12 cellular contexts compared by ENCODE assay signal in genomic region chr19:35168261-35168660, GRCh38. TPM values are rescaled to one million over a fixed set of nuclear protein-coding genes. Genes with fewer than 3 reads are reported as not detected.
DNase-seq lines count a peak whose midpoint lies in the region; ATAC-seq and TF ChIP-seq lines count a peak whose summit lies in the region.
"Had no signal": no experiment of that assay in that cellular context is flagged by ENCODE, and none has a peak within 500 bp of the region (broad histone marks: within the 10 kb centered on the region; RNA-seq: fewer than 3 reads in every experiment).

No MANE protein-coding gene starts in this region.

- dilution Hi-C loops in IMR-90 (cut with HindIII; ENCODE audit: low sequenced_read_pairs, unreplicated experiment): no loop called here

- H3K56ac ChIP-seq in IMR-90 (ENCODE audit: extremely low read depth, insufficient read depth, low read length): no peak overlapping the region

- H4K5ac ChIP-seq in IMR-90 (ENCODE audit: low read depth, low read length): no peak overlapping the region

- H3K4me3 Mint-ChIP-seq in CD8-positive, alpha-beta memory T cell: peak overlapping the region in 1 of 7 donors; percentile 13
- no peak overlapping the region for H3K4me3 Mint-ChIP-seq in activated CD8-positive, alpha-beta T cell treated with anti-CD3 and anti-CD28 coated beads, Interleukin-2, amount 10 ng/mL, durations not matched to agents 7 days and 5 days

- no peak overlapping the region for H2AK5ac ChIP-seq in IMR-90 (ENCODE audit: low read depth, low read length)
- peak overlapping the region; percentile 3 for H2AK5ac ChIP-seq in mesenchymal stem cell (ENCODE audit: low read length, severe bottlenecking)

- H3K36me3 Mint-ChIP-seq in CD8-positive, alpha-beta memory T cell: peaks cover 26 to 79% (median 28%) of the 10 kb centered on the region in 3 donors
- peaks cover 89% of the 10 kb centered on the region for H3K36me3 Mint-ChIP-seq in activated CD8-positive, alpha-beta T cell treated with anti-CD3 and anti-CD28 coated beads, Interleukin-2, amount 10 ng/mL, durations not matched to agents 7 days and 5 days (ENCODE audit: low read depth)

- peaks cover 8% of the 10 kb centered on the region for H3K9me3 ChIP-seq in CD8-positive, alpha-beta memory T cell (ENCODE audit: low read length)
- peaks cover 20% of the 10 kb centered on the region for H3K9me3 ChIP-seq in IMR-90 (ENCODE audit: control insufficient read depth, insufficient read depth, low read length)
- peaks cover 37% of the 10 kb centered on the region for H3K9me3 ChIP-seq in mesenchymal stem cell (ENCODE audit: control insufficient read depth, low read length)
- H3K9me3 ChIP-seq in osteoblast (ENCODE audit: low read depth, low read length): peaks cover 19% of the 10 kb centered on the region

- H3K4me1 ChIP-seq in CD8-positive, alpha-beta memory T cell (ENCODE audit: insufficient read depth, low read length): peaks cover 40% of the 10 kb centered on the region
- H3K4me1 ChIP-seq in IMR-90 (ENCODE audit: control insufficient read depth, insufficient read depth, low read length) (no peaks in the 10 kb centered on the region), mesenchymal stem cell (ENCODE audit: control insufficient read depth, insufficient read depth, low read depth, low read length) (peaks cover 17% of the 10 kb centered on the region), osteoblast (ENCODE audit: insufficient read depth, low read length) (no peaks in the 10 kb centered on the region)

- H4K8ac ChIP-seq in IMR-90 (ENCODE audit: low read depth in 2 of 2, low read length in 2 of 2) (no peak overlapping the region), mesenchymal stem cell (ENCODE audit: low read length) (no peak overlapping the region)

- H3K36me3 ChIP-seq in CD8-positive, alpha-beta memory T cell (ENCODE audit: insufficient read depth, low read length): peaks cover 47% of the 10 kb centered on the region
- peaks cover 35% of the 10 kb centered on the region for H3K36me3 ChIP-seq in IMR-90 (ENCODE audit: control insufficient read depth, insufficient read depth, low read length)
- H3K36me3 ChIP-seq in mesenchymal stem cell (ENCODE audit: control insufficient read depth in 1 of 2, insufficient read depth in 2 of 2, low read depth in 1 of 2, low read length in 2 of 2): peaks cover 34 to 75% of the 10 kb centered on the region in 2 experiments
- H3K36me3 ChIP-seq in osteoblast (ENCODE audit: insufficient read depth, low read length): peaks cover 43% of the 10 kb centered on the region

- no peaks in the 10 kb centered on the region for H3K79me2 ChIP-seq in osteoblast (ENCODE audit: insufficient read depth, low read length)

- H3K9me1 ChIP-seq in IMR-90 (ENCODE audit: insufficient read depth, low read length): no peaks in the 10 kb centered on the region

- WGBS in IMR-90 (ENCODE audit: extremely low coverage in 2 of 2, insufficient read length in 1 of 2), 2 experiments: 63% methylated on average over 1 of the region's 3 CpGs; no CpG with 5 or more reads in 1 of the 2 experiments
- 83% methylated on average over 2 of the region's 3 CpGs for WGBS in mesenchymal stem cell

- H3K4me3 ChIP-seq in CD8-positive, alpha-beta memory T cell (ENCODE audit: low read length): no peak overlapping the region
- H3K4me3 ChIP-seq in IMR-90 (ENCODE audit: insufficient read depth, low read depth, low read length) (no peak overlapping the region), mesenchymal stem cell (ENCODE audit: insufficient read depth in 1 of 2, low read depth in 1 of 2, low read length in 2 of 2) (no peak overlapping the region), osteoblast (ENCODE audit: insufficient read depth, low read length) (no peak overlapping the region)

- H3K27me3 ChIP-seq in CD8-positive, alpha-beta memory T cell (ENCODE audit: insufficient read depth, low read length, poor library complexity, severe bottlenecking): no peaks in the 10 kb centered on the region
- H3K27me3 ChIP-seq in IMR-90 (ENCODE audit: control insufficient read depth, insufficient read depth, low read length) (no peaks in the 10 kb centered on the region), mesenchymal stem cell (ENCODE audit: control insufficient read depth in 1 of 2, insufficient read depth in 1 of 2, low read length in 2 of 2) (no peaks in the 10 kb centered on the region), osteoblast (ENCODE audit: insufficient read depth, low read length) (no peaks in the 10 kb centered on the region)

- H3K4me2 ChIP-seq in IMR-90 (ENCODE audit: low read depth, low read length) (no peak overlapping the region), mesenchymal stem cell (ENCODE audit: low read length, poor library complexity, severe bottlenecking) (no peak overlapping the region), osteoblast (ENCODE audit: insufficient read depth, low read length) (no peak overlapping the region)

- no peak overlapping the region for H2BK20ac ChIP-seq in IMR-90 (ENCODE audit: low read depth, low read length)

- H3K4me1 Mint-ChIP-seq in CD8-positive, alpha-beta memory T cell: peaks cover 26 to 61% (median 52%) of the 10 kb centered on the region in 3 donors
- peaks cover 57% of the 10 kb centered on the region for H3K4me1 Mint-ChIP-seq in activated CD8-positive, alpha-beta T cell treated with anti-CD3 and anti-CD28 coated beads, Interleukin-2, amount 10 ng/mL, durations not matched to agents 7 days and 5 days (ENCODE audit: low read depth)

- intact Hi-C loops in IMR-90 (cut with micrococcal nuclease): no loop called here

- DNase-seq in CD8-positive, alpha-beta memory T cell: no peak
- DNase-seq in IMR-90 (no peak), mesenchymal stem cell (no peak), HuH-7 (ENCODE audit: low spot score) (no peak), osteoblast (ENCODE audit: insufficient read length, low spot score, missing footprints) (no peak), NCI-H524 (lab: John Stamatoyannopoulos, UW) (no peak)
- DNase-seq in activated CD8-positive, alpha-beta T cell treated with anti-CD3 and anti-CD28 coated beads, Interleukin-2, amount 10 ng/mL, durations not matched to agents 7 days and 5 days: no peak
- DNase-seq: activated gamma-delta T cell, DND-41, Karpas-422, NCI-H774 had no signal

- H3K9ac ChIP-seq in IMR-90 (ENCODE audit: low read depth, low read length) (no peak overlapping the region), mesenchymal stem cell (ENCODE audit: low read length) (no peak overlapping the region)

- TF ChIP-seq CTCF in IMR-90 (conservative IDR thresholded peaks at IDR 0.05; ENCODE audit: low read depth, low read length): no peak
- no peak for TF ChIP-seq CTCF in osteoblast (IDR thresholded peaks at IDR 0.05; ENCODE audit: extremely low read depth, low read depth, low read length)

- H2BK12ac ChIP-seq in mesenchymal stem cell (ENCODE audit: low read length in 2 of 2): no peak overlapping the region

- BruUV-seq in IMR-90 (replicated peaks; lab: Mats Ljungman, UMichigan): no TSS peak

- H3K23ac ChIP-seq in IMR-90 (ENCODE audit: low read depth, low read length) (no peak overlapping the region), mesenchymal stem cell (ENCODE audit: low read length in 2 of 2) (no peak overlapping the region)

- H3K79me1 ChIP-seq in IMR-90 (ENCODE audit: low read depth in 1 of 2, low read length in 2 of 2): peaks cover 0 to 5% of the 10 kb centered on the region in 2 experiments; a peak in 2 of 4 replicates
- peaks cover 2% of the 10 kb centered on the region for H3K79me1 ChIP-seq in mesenchymal stem cell (replicated peaks; ENCODE audit: low read length, poor library complexity, severe bottlenecking)

- H3K4ac ChIP-seq in IMR-90 (ENCODE audit: low read depth, low read length) (no peak overlapping the region), mesenchymal stem cell (ENCODE audit: low read depth in 1 of 2, low read length in 2 of 2) (no peak overlapping the region)

- TF ChIP-seq POLR2A in IMR-90 (IDR thresholded peaks at IDR 0.05; ENCODE audit: low read depth, low read length): no peak

- peaks cover 0 to 14% (median 2%) of the 10 kb centered on the region in 5 donors for H3K9me3 Mint-ChIP-seq in CD8-positive, alpha-beta memory T cell
- H3K9me3 Mint-ChIP-seq in activated CD8-positive, alpha-beta T cell treated with anti-CD3 and anti-CD28 coated beads, Interleukin-2, amount 10 ng/mL, durations not matched to agents 7 days and 5 days (ENCODE audit: insufficient read depth): peaks cover 18% of the 10 kb centered on the region

- no peak overlapping the region for H4K91ac ChIP-seq in IMR-90 (ENCODE audit: insufficient read depth, low read depth, low read length)
- H4K91ac ChIP-seq in mesenchymal stem cell (ENCODE audit: low read length): no peak overlapping the region

- in situ Hi-C loops in IMR-90 (cut with MboI; ENCODE audit: low sequenced_read_pairs): no loop called here

- no peaks in the 10 kb centered on the region for H3K27me3 Mint-ChIP-seq in CD8-positive, alpha-beta memory T cell
- H3K27me3 Mint-ChIP-seq in activated CD8-positive, alpha-beta T cell treated with anti-CD3 and anti-CD28 coated beads, Interleukin-2, amount 10 ng/mL, durations not matched to agents 7 days and 5 days (ENCODE audit: low read depth): no peaks in the 10 kb centered on the region

- no peak for ATAC-seq in IMR-90 (ENCODE audit: low read depth)
- ATAC-seq in activated CD8-positive, alpha-beta T cell treated with anti-CD3 and anti-CD28 coated beads, Interleukin-2, amount 10 ng/mL, durations not matched to agents 7 days and 5 days: no peak

- H2BK15ac ChIP-seq in IMR-90 (ENCODE audit: low read depth, low read length) (no peak overlapping the region), mesenchymal stem cell (ENCODE audit: low read depth, poor library complexity, severe bottlenecking) (no peak overlapping the region)

- H3K27ac Mint-ChIP-seq in CD8-positive, alpha-beta memory T cell: peak overlapping the region in 6 of 8 donors; percentile 20 to 94 (median 75)
- peak overlapping the region; percentile 89 for H3K27ac Mint-ChIP-seq in activated CD8-positive, alpha-beta T cell treated with anti-CD3 and anti-CD28 coated beads, Interleukin-2, amount 10 ng/mL, durations not matched to agents 7 days and 5 days

- CTCF ChIA-PET in CD8-positive, alpha-beta memory T cell (lab: Charles Lee): interaction anchor here (1.7 kb wide), 1 partner anchor 36 kb away, joined by 4 read pairs; no protein-coding TSS in a partner anchor
- CTCF ChIA-PET in IMR-90 (lab: Yijun Ruan, JAX): no interaction called here
- CTCF ChIA-PET in activated CD8-positive, alpha-beta T cell treated with anti-CD3 and anti-CD28 coated beads, Interleukin-2, amount 10 ng/mL, durations not matched to agents 7 days and 5 days (lab: Charles Lee): interaction anchor here (0.7 to 1.9 kb wide), 4 partner anchors 27 to 56 kb away, joined by 3 to 4 read pairs (median 4); partner anchors contain the start of gene LGI4

- no peak overlapping the region for H3K18ac ChIP-seq in IMR-90 (ENCODE audit: low read depth, low read length)
- H3K18ac ChIP-seq in mesenchymal stem cell (ENCODE audit: low read depth in 1 of 2, low read length in 2 of 2): no peak overlapping the region

- peak overlapping the region; percentile 63 for H2AK9ac ChIP-seq in IMR-90 (replicated peaks; ENCODE audit: low read depth, low read length, poor library complexity)

- H2BK5ac ChIP-seq in IMR-90 (ENCODE audit: low read depth, low read length, poor library complexity, severe bottlenecking) (no peak overlapping the region), mesenchymal stem cell (ENCODE audit: low read depth, low read length, poor library complexity, severe bottlenecking) (no peak overlapping the region)

- no peak overlapping the region for H3K27ac ChIP-seq in CD8-positive, alpha-beta memory T cell (ENCODE audit: low read depth, low read length)
- H3K27ac ChIP-seq in IMR-90 (ENCODE audit: insufficient read depth, low read length) (no peak overlapping the region), mesenchymal stem cell (ENCODE audit: low read length, poor library complexity, severe bottlenecking) (no peak overlapping the region), osteoblast (ENCODE audit: low read depth, low read length) (no peak overlapping the region)

- no peak for TF ChIP-seq RAD21 in IMR-90 (IDR thresholded peaks at IDR 0.05; ENCODE audit: low read length)

- POLR2A ChIA-PET in CD8-positive, alpha-beta memory T cell (lab: Charles Lee): interaction anchor here (1.0 kb wide), 1 partner anchor 43 kb away, joined by 7 read pairs; no protein-coding TSS in a partner anchor
- POLR2A ChIA-PET in IMR-90 (lab: Charles Lee; ENCODE audit: unreplicated experiment): interaction anchor here (0.5 kb wide), 1 partner anchor 10 kb away, joined by 9 read pairs; no protein-coding TSS in a partner anchor
- POLR2A ChIA-PET in activated CD8-positive, alpha-beta T cell treated with anti-CD3 and anti-CD28 coated beads, Interleukin-2, amount 10 ng/mL, durations not matched to agents 7 days and 5 days (lab: Charles Lee): interaction anchor here (0.7 to 3.0 kb wide), 6 partner anchors 10 to 228 kb away, joined by 3 to 18 read pairs (median 6); partner anchors contain the start of genes FXYD5 and USF2

- H3K14ac ChIP-seq in IMR-90 (replicated peaks; ENCODE audit: low read depth, low read length) (no peak overlapping the region), mesenchymal stem cell (ENCODE audit: low read length in 2 of 2) (no peak overlapping the region)

- no peak overlapping the region for H2BK120ac ChIP-seq in IMR-90 (ENCODE audit: low read depth, low read length)
- no peak overlapping the region for H2BK120ac ChIP-seq in mesenchymal stem cell (ENCODE audit: low read depth, low read length)

- H4K20me1 ChIP-seq in IMR-90 (ENCODE audit: insufficient read depth, low read length): no peaks in the 10 kb centered on the region
- no peaks in the 10 kb centered on the region for H4K20me1 ChIP-seq in osteoblast (ENCODE audit: insufficient read depth, low read length)

- no peak overlapping the region for H2AFZ ChIP-seq in IMR-90 (replicated peaks; ENCODE audit: low read length, poor library complexity)
- H2AFZ ChIP-seq in mesenchymal stem cell (ENCODE audit: low read depth, low read length): no peak overlapping the region
- no peak overlapping the region for H2AFZ ChIP-seq in osteoblast (ENCODE audit: low read length)

RNA-seq across cellular contexts. Expression of gene FXYD5, which starts 13.7 kb away (rescaled TPM):
- 100 to 1,000 TPM; 295 TPM for total RNA-seq in CD8-positive, alpha-beta memory T cell
- polyA plus RNA-seq in CD8-positive, alpha-beta memory T cell: 560 TPM
- total RNA-seq in IMR-90 (2012; rRNA removed) (45.8 and 53.6 TPM in 2 replicates), osteoblast (29.0 and 32.4 TPM in 2 replicates)
- polyA plus RNA-seq in IMR-90 (2012; rRNA removed): 245 and 287 TPM in 2 replicates
- 162 and 289 TPM in 2 replicates for polyA plus RNA-seq in IMR-90 (2012; cell fraction: cytosol; rRNA removed)
- polyA plus RNA-seq in IMR-90 (2012; cell fraction: nucleus; rRNA removed; ENCODE audit: low replicate concordance): 57.5 and 83.6 TPM in 2 replicates
- total RNA-seq in activated CD8-positive, alpha-beta T cell treated with anti-CD3 and anti-CD28 coated beads, Interleukin-2, amount 10 ng/mL, durations not matched to agents 7 days and 5 days: 100 to 1,000 TPM; 338 to 384 TPM
- polyA plus RNA-seq in mesenchymal stem cell (2013, experiment 1 of 2): 248 TPM
- 237 TPM for polyA plus RNA-seq in mesenchymal stem cell (2013, experiment 2 of 2)

RNA-seq across cellular contexts. Expression of gene FXYD7, which starts 25.2 kb away (rescaled TPM):
- total RNA-seq in CD8-positive, alpha-beta memory T cell: 1 to 10 TPM in 1 of 2 experiments, under 1 TPM in 1; 0.60 to 1.0 TPM
- 12.9 TPM for polyA plus RNA-seq in CD8-positive, alpha-beta memory T cell
- total RNA-seq in IMR-90 (2012; rRNA removed) (not detected in 2 replicates), osteoblast (not detected in 2 replicates)
- polyA plus RNA-seq in IMR-90 (2012; rRNA removed): 0.31 and 0.39 TPM in 2 replicates
- 0.11 and 2.0 TPM in 2 replicates for polyA plus RNA-seq in IMR-90 (2012; cell fraction: cytosol; rRNA removed)
- 0.35 and 0.60 TPM in 2 replicates for polyA plus RNA-seq in IMR-90 (2012; cell fraction: nucleus; rRNA removed; ENCODE audit: low replicate concordance)
- total RNA-seq in activated CD8-positive, alpha-beta T cell treated with anti-CD3 and anti-CD28 coated beads, Interleukin-2, amount 10 ng/mL, durations not matched to agents 7 days and 5 days: 1 to 10 TPM; 4.1 to 5.2 TPM
- polyA plus RNA-seq in mesenchymal stem cell (2013, experiment 1 of 2): 0.07 TPM
- polyA plus RNA-seq in mesenchymal stem cell (2013, experiment 2 of 2): not detected

RNA-seq across cellular contexts. Expression of gene FXYD1, which starts 29.6 kb away (rescaled TPM):
- not detected for total RNA-seq in CD8-positive, alpha-beta memory T cell
- polyA plus RNA-seq in CD8-positive, alpha-beta memory T cell: 0.79 TPM
- total RNA-seq in IMR-90 (2012; rRNA removed) (0.18 TPM in 1 of 2 replicates, not detected in the other), osteoblast (not detected in 2 replicates)
- polyA plus RNA-seq in IMR-90 (2012; rRNA removed): 2.7 and 3.9 TPM in 2 replicates
- 1.0 and 7.5 TPM in 2 replicates for polyA plus RNA-seq in IMR-90 (2012; cell fraction: cytosol; rRNA removed)
- 3.4 and 3.9 TPM in 2 replicates for polyA plus RNA-seq in IMR-90 (2012; cell fraction: nucleus; rRNA removed; ENCODE audit: low replicate concordance)
- 1 to 10 TPM; 1.3 to 1.4 TPM for total RNA-seq in activated CD8-positive, alpha-beta T cell treated with anti-CD3 and anti-CD28 coated beads, Interleukin-2, amount 10 ng/mL, durations not matched to agents 7 days and 5 days
- 0.33 TPM for polyA plus RNA-seq in mesenchymal stem cell (2013, experiment 1 of 2)
- polyA plus RNA-seq in mesenchymal stem cell (2013, experiment 2 of 2): 0.33 TPM
- total RNA-seq: T-helper 1 cell treated with Interleukin-12 subunit alpha and Interleukin-12 subunit beta and Interleukin-4 antibody, amounts not matched to agents 30 ng/mL and 1 ng/mL, for 36 hours had no signal

RNA-seq across cellular contexts. Expression of gene LGI4, which starts 33.4 kb away (rescaled TPM):
- total RNA-seq in CD8-positive, alpha-beta memory T cell: under 1 TPM in 1 of 2 experiments, not detected in 1; 0.18 TPM
- polyA plus RNA-seq in CD8-positive, alpha-beta memory T cell: not detected
- total RNA-seq in IMR-90 (2012; rRNA removed): not detected in 2 replicates
- polyA plus RNA-seq in IMR-90 (2012; rRNA removed): 0.06 and 0.10 TPM in 2 replicates
- polyA plus RNA-seq in IMR-90 (2012; cell fraction: cytosol; rRNA removed): 0.05 TPM in 1 of 2 replicates, not detected in the other
- 2.3 and 3.5 TPM in 2 replicates for polyA plus RNA-seq in IMR-90 (2012; cell fraction: nucleus; rRNA removed; ENCODE audit: low replicate concordance)
- under 1 TPM; 0.13 TPM for total RNA-seq in activated CD8-positive, alpha-beta T cell treated with anti-CD3 and anti-CD28 coated beads, Interleukin-2, amount 10 ng/mL, durations not matched to agents 7 days and 5 days
- 0.15 TPM for polyA plus RNA-seq in mesenchymal stem cell (2013, experiment 1 of 2)
- polyA plus RNA-seq in mesenchymal stem cell (2013, experiment 2 of 2): 0.11 TPM
- 0.59 and 0.72 TPM in 2 replicates for total RNA-seq in osteoblast

RNA-seq across cellular contexts. Expression of gene FXYD3, which starts 52.6 kb away (rescaled TPM):
- not detected for total RNA-seq in CD8-positive, alpha-beta memory T cell
- not detected for polyA plus RNA-seq in CD8-positive, alpha-beta memory T cell
- total RNA-seq in IMR-90 (2012; rRNA removed) (not detected in 2 replicates), osteoblast (not detected in 2 replicates)
- polyA plus RNA-seq in IMR-90 (2012; rRNA removed): not detected in 2 replicates
- not detected in 2 replicates for polyA plus RNA-seq in IMR-90 (2012; cell fraction: cytosol; rRNA removed)
- polyA plus RNA-seq in IMR-90 (2012; cell fraction: nucleus; rRNA removed; ENCODE audit: low replicate concordance): not detected in 2 replicates
- not detected for total RNA-seq in activated CD8-positive, alpha-beta T cell treated with anti-CD3 and anti-CD28 coated beads, Interleukin-2, amount 10 ng/mL, durations not matched to agents 7 days and 5 days
- polyA plus RNA-seq in mesenchymal stem cell (2013, experiment 1 of 2): not detected
- not detected for polyA plus RNA-seq in mesenchymal stem cell (2013, experiment 2 of 2)
- total RNA-seq: T-helper 1 cell treated with Interleukin-12 subunit alpha and Interleukin-12 subunit beta and Interleukin-4 antibody, amounts not matched to agents 30 ng/mL and 1 ng/mL, for 36 hours had no signal
